Comparison of ENCODE assay signal across 21 cellular contexts in the genomic region with DNA sequence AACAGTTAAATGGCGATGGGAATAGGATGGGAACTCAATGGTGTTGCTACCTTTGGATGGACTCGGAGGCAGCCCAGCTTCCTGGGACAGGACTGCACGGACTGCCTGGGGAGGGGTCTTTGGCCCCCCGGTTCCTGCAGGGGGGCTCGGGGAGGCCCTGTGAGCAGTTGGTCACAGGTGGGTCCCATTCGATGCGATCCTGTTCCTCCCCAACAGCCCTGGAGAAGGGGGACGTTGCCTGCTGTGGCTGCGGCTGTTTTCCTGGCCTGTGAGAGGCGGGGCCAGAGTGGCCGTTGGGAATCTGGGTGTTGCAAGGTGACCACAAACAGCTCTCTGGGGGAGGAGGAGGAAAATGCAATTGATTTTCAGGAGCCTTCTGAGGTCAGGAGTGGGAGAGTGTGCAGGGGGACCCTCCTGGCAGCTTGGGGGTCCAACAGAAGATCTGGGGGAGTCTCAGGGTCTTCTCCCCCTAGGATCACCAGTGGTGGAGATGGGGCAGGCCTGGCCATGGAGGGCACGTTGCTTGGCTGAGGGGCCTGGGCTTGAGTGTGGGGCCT. TPM values are rescaled to one million over a fixed set of nuclear protein-coding genes. Genes with fewer than 3 reads are reported as not detected.
DNase-seq lines count a peak whose midpoint lies in the region; ATAC-seq lines count a peak whose summit lies in the region.
"Had no signal": no experiment of that assay in that cellular context is flagged by ENCODE, and none has a peak within 500 bp of the region (broad histone marks: within the 10 kb centered on the region; RNA-seq: fewer than 3 reads in every experiment).

No MANE protein-coding gene starts in this region.

- peak overlapping the region in 1 of 2 experiments; percentile 5 for H2BK12ac ChIP-seq in mesenchymal stem cell (ENCODE audit: low read length in 2 of 2)

- no peak overlapping the region for H2BK5ac ChIP-seq in mesenchymal stem cell (ENCODE audit: low read depth, low read length, poor library complexity, severe bottlenecking)

- H3K79me1 ChIP-seq in mesenchymal stem cell (replicated peaks; ENCODE audit: low read length, poor library complexity, severe bottlenecking), result no peaks in the 10 kb centered on the region

- no peak overlapping the region for H3K4me3 ChIP-seq in mesenchymal stem cell (ENCODE audit: insufficient read depth in 1 of 2, low read depth in 1 of 2, low read length in 2 of 2)
- H3K4me3 ChIP-seq: heart right ventricle, pancreas, upper lobe of left lung had no signal

- no peak overlapping the region for H3K23ac ChIP-seq in mesenchymal stem cell (ENCODE audit: low read length in 2 of 2)

- H3K18ac ChIP-seq in mesenchymal stem cell (ENCODE audit: low read depth in 1 of 2, low read length in 2 of 2), result peak overlapping the region in 1 of 2 experiments; percentile 54

- H2AFZ ChIP-seq in mesenchymal stem cell (ENCODE audit: low read depth, low read length), result no peak overlapping the region

- no peak overlapping the region for H3K27ac ChIP-seq in mesenchymal stem cell (ENCODE audit: low read length, poor library complexity, severe bottlenecking)
- H3K27ac ChIP-seq: heart right ventricle, pancreas, upper lobe of left lung, VCaP had no signal

- WGBS in mesenchymal stem cell, result 62% methylated on average over 12 of the region's 12 CpGs

- H3K9ac ChIP-seq in mesenchymal stem cell (ENCODE audit: low read length), result no peak overlapping the region

- no peaks in the 10 kb centered on the region for H3K9me3 ChIP-seq in mesenchymal stem cell (ENCODE audit: control insufficient read depth, low read length)
- H3K9me3 ChIP-seq: heart right ventricle, pancreas, upper lobe of left lung had no signal

- ATAC-seq in HG02588 (IDR thresholded peaks at IDR 0.05; ENCODE audit: unreplicated experiment), result no peak
- ATAC-seq: heart right ventricle, pancreas had no signal

- no peak overlapping the region for H3K4me2 ChIP-seq in mesenchymal stem cell (ENCODE audit: low read length, poor library complexity, severe bottlenecking)

- peak overlapping the region; percentile 3 for H2BK15ac ChIP-seq in mesenchymal stem cell (ENCODE audit: low read depth, poor library complexity, severe bottlenecking)

- no peak overlapping the region for H3K4ac ChIP-seq in mesenchymal stem cell (ENCODE audit: low read depth in 1 of 2, low read length in 2 of 2)

- no peak overlapping the region for H3K14ac ChIP-seq in mesenchymal stem cell (ENCODE audit: low read length in 2 of 2)

- H4K8ac ChIP-seq in mesenchymal stem cell (ENCODE audit: low read length), result no peak overlapping the region

- in situ Hi-C loops in ACHN (cut with HindIII; ENCODE audit: low pct_ligation_motif_present, low pct_unique_long_range_greater_than_20kb, low sequenced_read_pairs), result no loop called here

- no peak overlapping the region for H2AK5ac ChIP-seq in mesenchymal stem cell (ENCODE audit: low read length, severe bottlenecking)

- no peak overlapping the region for H4K91ac ChIP-seq in mesenchymal stem cell (ENCODE audit: low read length)

- peak overlapping the region; percentile 15 for H2BK120ac ChIP-seq in mesenchymal stem cell (ENCODE audit: low read depth, low read length)

- peaks cover 21% of the 10 kb centered on the region for H3K4me1 ChIP-seq in mesenchymal stem cell (ENCODE audit: control insufficient read depth, insufficient read depth, low read depth, low read length)

- DNase-seq in A172 (ENCODE audit: low spot score), result peak; percentile 66
- DNase-seq in HK-2 (ENCODE audit: unreplicated experiment), result peak; percentile 49
- DNase-seq in RPMI7951 (ENCODE audit: low read depth), result peak; percentile 53
- DNase-seq in mesenchymal stem cell, result peak; percentile 44
- DNase-seq in mucosa of gallbladder (ENCODE audit: low spot score), result no peak
- DNase-seq in C1 segment of cervical spinal cord (lab: John Stamatoyannopoulos, UW), result no peak
- no peak for DNase-seq in ACHN
- DNase-seq: activated CD8-positive, alpha-beta memory T cell treated with anti-CD3 and anti-CD28 coated beads, Interleukin-2, amount 50 U/mL, for 48 hours; activated naive CD8-positive, alpha-beta T cell treated with anti-CD3 and anti-CD28 coated beads, Interleukin-2, amount 10 ng/mL, durations not matched to agents 7 days and 5 days; EL; erythroblast; GOT3; heart right ventricle; NCI-H1092 treated with DMSO at 0.1 percent for 48 hours; NCI-H510A treated with DMSO at 0.1 percent for 48 hours; pancreas; stimulated activated CD8-positive, alpha-beta memory T cell treated with anti-CD3 and anti-CD28 coated beads, Interleukin-4, amount 100 ng/mL, for 48 hours had no signal

- no peaks in the 10 kb centered on the region for H3K36me3 ChIP-seq in mesenchymal stem cell (ENCODE audit: control insufficient read depth in 1 of 2, insufficient read depth in 2 of 2, low read depth in 1 of 2, low read length in 2 of 2)
- H3K36me3 ChIP-seq: heart right ventricle, pancreas, upper lobe of left lung had no signal

- H3K27me3 ChIP-seq in mesenchymal stem cell (ENCODE audit: control insufficient read depth in 1 of 2, insufficient read depth in 1 of 2, low read length in 2 of 2), result peaks cover 0 to 17% of the 10 kb centered on the region in 2 experiments

RNA-seq across cellular contexts. Expression of gene PLPPR3, which starts 1.9 kb away (rescaled TPM):
- 7.5 and 12.7 TPM in 2 replicates for total RNA-seq in A172 (2014; rRNA removed; shearing (Covaris generic))
- total RNA-seq in RPMI7951 (2014; rRNA removed; shearing (Covaris generic)), result not detected in 2 replicates
- polyA plus RNA-seq in mesenchymal stem cell (2013, experiment 1 of 2), result 3.2 TPM
- polyA plus RNA-seq in mesenchymal stem cell (2013, experiment 2 of 2), result 2.9 TPM
- total RNA-seq in mucosa of gallbladder, result 0.20 TPM
- total RNA-seq: activated naive CD8-positive, alpha-beta T cell treated with anti-CD3 and anti-CD28 coated beads, Interleukin-2, amount 10 ng/mL, durations not matched to agents 7 days and 5 days; heart right ventricle had no signal
- polyA plus RNA-seq: heart right ventricle, liver had no signal

RNA-seq across cellular contexts. Expression of gene AZU1, which starts 4.0 kb away (rescaled TPM):
- total RNA-seq in A172 (2014; rRNA removed; shearing (Covaris generic)), result 0.36 TPM in 1 of 2 replicates, not detected in the other
- not detected in 2 replicates for total RNA-seq in RPMI7951 (2014; rRNA removed; shearing (Covaris generic))
- 0.15 TPM for polyA plus RNA-seq in mesenchymal stem cell (2013, experiment 1 of 2)
- 0.05 TPM for polyA plus RNA-seq in mesenchymal stem cell (2013, experiment 2 of 2)
- total RNA-seq in mucosa of gallbladder, result not detected
- total RNA-seq: pancreas had no signal

RNA-seq across cellular contexts. Expression of gene PRTN3, which starts 17.2 kb away (rescaled TPM):
- 0.14 and 0.16 TPM in 2 replicates for total RNA-seq in A172 (2014; rRNA removed; shearing (Covaris generic))
- not detected in 2 replicates for total RNA-seq in RPMI7951 (2014; rRNA removed; shearing (Covaris generic))
- 0.07 TPM for polyA plus RNA-seq in mesenchymal stem cell (2013, experiment 1 of 2)
- 0.04 TPM for polyA plus RNA-seq in mesenchymal stem cell (2013, experiment 2 of 2)
- not detected for total RNA-seq in mucosa of gallbladder
- total RNA-seq: activated naive CD8-positive, alpha-beta T cell treated with anti-CD3 and anti-CD28 coated beads, Interleukin-2, amount 10 ng/mL, durations not matched to agents 7 days and 5 days; heart right ventricle had no signal

RNA-seq across cellular contexts. Expression of gene PTBP1, which starts 26.4 kb away (rescaled TPM):
- 171 and 174 TPM in 2 replicates for total RNA-seq in A172 (2014; rRNA removed; shearing (Covaris generic))
- 112 and 121 TPM in 2 replicates for total RNA-seq in RPMI7951 (2014; rRNA removed; shearing (Covaris generic))
- polyA plus RNA-seq in mesenchymal stem cell (2013, experiment 1 of 2), result 233 TPM
- polyA plus RNA-seq in mesenchymal stem cell (2013, experiment 2 of 2), result 242 TPM
- total RNA-seq in mucosa of gallbladder, result 270 TPM

RNA-seq across cellular contexts. Expression of gene ELANE, which starts 28.5 kb away (rescaled TPM):
- total RNA-seq in A172 (2014; rRNA removed; shearing (Covaris generic)), result not detected in 2 replicates
- not detected in 2 replicates for total RNA-seq in RPMI7951 (2014; rRNA removed; shearing (Covaris generic))
- polyA plus RNA-seq in mesenchymal stem cell (2013, experiment 1 of 2), result not detected
- 0.11 TPM for polyA plus RNA-seq in mesenchymal stem cell (2013, experiment 2 of 2)
- total RNA-seq in mucosa of gallbladder, result not detected
- total RNA-seq: activated naive CD8-positive, alpha-beta T cell treated with anti-CD3 and anti-CD28 coated beads, Interleukin-2, amount 10 ng/mL, durations not matched to agents 7 days and 5 days had no signal

Comparison
In these comparisons a context has a peak if more than half of its experiments do, and no peak if none do; other contexts are left out.
1. DNase-seq: peak in A172 (single experiment), HK-2 (single experiment), RPMI7951 (single experiment) and mesenchymal stem cell (single experiment); none in mucosa of gallbladder (single experiment), C1 segment of cervical spinal cord (0 of 14) and ACHN (single experiment).